20 cellular contexts compared by ENCODE assay signal in the genomic region with DNA sequence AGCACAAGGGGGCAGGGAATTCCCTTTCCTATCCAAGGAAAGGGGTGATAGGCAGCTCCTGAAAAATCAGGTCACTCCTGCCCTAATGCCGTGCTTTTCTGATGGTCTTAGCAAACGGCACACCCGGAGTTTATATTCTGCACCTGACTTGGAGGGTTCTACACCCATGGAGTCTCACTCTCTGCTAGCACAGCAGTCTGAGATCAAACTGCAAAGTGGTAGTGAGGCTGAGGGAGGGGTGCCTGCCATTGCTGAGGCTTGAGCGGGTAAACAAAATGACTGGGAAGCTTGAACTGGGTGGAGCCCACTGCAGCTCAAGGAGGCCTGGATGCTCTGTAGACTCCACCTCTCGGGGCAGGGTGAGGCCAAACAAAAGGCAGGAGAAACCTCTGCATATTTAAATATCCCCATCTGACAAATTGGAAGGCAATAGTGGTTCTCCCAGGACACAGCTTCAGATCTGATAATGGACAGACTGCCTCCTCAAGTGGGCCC.
DNase-seq lines count a peak whose midpoint lies in the region; ATAC-seq, FAIRE-seq and TF ChIP-seq lines count a peak whose summit lies in the region.
"Had no signal": no experiment of that assay in that cellular context is flagged by ENCODE, and none has a peak within 500 bp of the region (broad histone marks: within the 10 kb centered on the region; RNA-seq: fewer than 3 reads in every experiment).

No MANE protein-coding gene starts in this region.

- no TSS peak for BruUV-seq in HepG2 (replicated peaks; lab: Mats Ljungman, UMichigan)

- H3K9ac ChIP-seq in HepG2 (ENCODE audit: insufficient read depth, low read depth, low read length) = no peak overlapping the region

- H4K20me1 ChIP-seq in HepG2 (ENCODE audit: insufficient read depth, low read length) = no peaks in the 10 kb centered on the region

- H2AFZ ChIP-seq in HepG2 (ENCODE audit: low read length) = no peak overlapping the region

- 25% methylated on average over 4 of the region's 5 CpGs for WGBS in right lobe of liver (ENCODE audit: insufficient coverage, low coverage, low lambda C conversion rate, missing lambda C conversion rate)
- 0% methylated on average over 5 of the region's 5 CpGs for WGBS in HepG2 (ENCODE audit: low lambda C conversion rate)

- H3K36me3 ChIP-seq in right lobe of liver = no peaks in the 10 kb centered on the region
- no peaks in the 10 kb centered on the region for H3K36me3 ChIP-seq in HepG2 (replicated peaks in 1 of 2; ENCODE audit: control insufficient read depth in 1 of 2, insufficient read depth in 2 of 2, low read length in 2 of 2)
- H3K36me3 ChIP-seq in vagina = no peaks in the 10 kb centered on the region
- no peaks in the 10 kb centered on the region for H3K36me3 ChIP-seq in MG63
- H3K36me3 ChIP-seq: HAP-1 had no signal

- no peak for TF ChIP-seq CTCF in right lobe of liver (IDR thresholded peaks at IDR 0.05)
- TF ChIP-seq CTCF in HepG2 (CRISPR knock-in tag; IDR thresholded peaks at IDR 0.05) = no peak
- TF ChIP-seq CTCF in vagina (IDR thresholded peaks at IDR 0.05) = no peak

- intact Hi-C loops in right lobe of liver (cut with DNase I) = no loop called here
- intact Hi-C loops in HepG2 (cut with micrococcal nuclease; ENCODE audit: unreplicated experiment) = no loop called here
- intact Hi-C loops in posterior vena cava (cut with DNase I) = no loop called here
- intact Hi-C loops in vagina (cut with DNase I) = no loop called here

- no peak for FAIRE-seq in HepG2 (lab: Jason Lieb, UNC)
- FAIRE-seq: GM12891, H54 had no signal

- H3K27me3 ChIP-seq in right lobe of liver (no peaks in the 10 kb centered on the region), HepG2 (ENCODE audit: control insufficient read depth in 1 of 2, insufficient read depth in 2 of 2, low read length in 2 of 2) (no peaks in the 10 kb centered on the region), vagina (no peaks in the 10 kb centered on the region), MG63 (no peaks in the 10 kb centered on the region)

- H3K27ac ChIP-seq in right lobe of liver (no peak overlapping the region), HepG2 (ENCODE audit: extremely low read length, insufficient read depth, low read length) (no peak overlapping the region), vagina (no peak overlapping the region)

- H3K9me3 ChIP-seq in right lobe of liver (no peaks in the 10 kb centered on the region), HepG2 (ENCODE audit: low read length) (peaks cover 77% of the 10 kb centered on the region), vagina (no peaks in the 10 kb centered on the region), MG63 (peaks cover 6% of the 10 kb centered on the region; the same call in 1 of the 2 replicates)
- H3K9me3 ChIP-seq: HAP-1 had no signal

- no peak for TF ChIP-seq EP300 in HepG2 (IDR thresholded peaks at IDR 0.05; ENCODE audit: low read depth in 2 of 2, low read length in 2 of 2)
- TF ChIP-seq EP300 in HepG2 (CRISPR knock-in tag; IDR thresholded peaks at IDR 0.05; ENCODE audit: borderline replicate concordance) = no peak

- in situ Hi-C loops in HepG2 (cut with HindIII; ENCODE audit: extremely low pct_ligation_motif_present, low pct_unique_long_range_greater_than_20kb) = no loop called here

- no peak for ATAC-seq in right lobe of liver
- no peak for ATAC-seq in HepG2
- no peak for ATAC-seq in HG02642 (IDR thresholded peaks at IDR 0.05; ENCODE audit: poor library complexity, unreplicated experiment)
- ATAC-seq in GM18502 (IDR thresholded peaks at IDR 0.05; ENCODE audit: poor library complexity, unreplicated experiment) = no peak

- H3K4me1 ChIP-seq in right lobe of liver = no peaks in the 10 kb centered on the region
- H3K4me1 ChIP-seq in HepG2 (ENCODE audit: insufficient read depth, low read length) = no peaks in the 10 kb centered on the region
- no peaks in the 10 kb centered on the region for H3K4me1 ChIP-seq in vagina
- H3K4me1 ChIP-seq: HAP-1 had no signal

- H3K4me3 ChIP-seq in right lobe of liver (no peak overlapping the region), HepG2 (replicated peaks in 1 of 3; ENCODE audit: insufficient read depth in 1 of 3, low read depth in 2 of 3, low read length in 3 of 3) (no peak overlapping the region), vagina (no peak overlapping the region), MG63 (no peak overlapping the region)
- H3K4me3 ChIP-seq: HAP-1 had no signal

- no peak overlapping the region for H3K4me2 ChIP-seq in HepG2 (ENCODE audit: low read depth, low read length)

- DNase-seq in right lobe of liver = peak in 2 of 3 donors; percentile 4 to 5
- DNase-seq in HepG2 (ENCODE audit: low spot score) = no peak
- DNase-seq in islet precursor cell = peak; percentile 16
- DNase-seq in posterior vena cava (ENCODE audit: low spot score) = peak; percentile 10
- DNase-seq in vagina (ENCODE audit: extremely low spot score in 2 of 2) = peak; percentile 58 to 71
- no peak for DNase-seq in MG63
- DNase-seq: C1 segment of cervical spinal cord; Calu3; CD4-positive, alpha-beta memory T cell; COR-L47; DMS53; DMS79 treated with DMSO at 0.1 percent for 48 hours; GF-D8; GOT3; HFFc6 had no signal

- H3K79me2 ChIP-seq in HepG2 (ENCODE audit: insufficient read depth, low read length) = no peaks in the 10 kb centered on the region

- TF ChIP-seq POLR2A in right lobe of liver (IDR thresholded peaks at IDR 0.05) (no peak), HepG2 (IDR thresholded peaks at IDR 0.05; ENCODE audit: insufficient read depth in 1 of 2, low read depth in 2 of 2, low read length in 2 of 2) (no peak), vagina (IDR thresholded peaks at IDR 0.05) (no peak)

- TF ChIP-seq RAD21 in HepG2 (CRISPR knock-in tag; IDR thresholded peaks at IDR 0.05) = no peak

- POLR2A ChIA-PET in HepG2 (lab: Yijun Ruan, JAX) = no interaction called here

- CTCF ChIA-PET in HepG2 (lab: Yijun Ruan, JAX; ENCODE audit: low intra/inter-chr PET ratio, low total read pairs) = no interaction called here

TF ChIP-seq in HepG2, 621 proteins besides CTCF, POLR2A, EP300 and RAD21:
- TF ChIP-seq ZMYM2 (CRISPR knock-in tag; IDR thresholded peaks at IDR 0.05) = no peak
- no peak for TF ChIP-seq U2AF2 (IDR thresholded peaks at IDR 0.05; ENCODE audit: low read depth, low read length)
- TF ChIP-seq ZNF484 (CRISPR knock-in tag; IDR thresholded peaks at IDR 0.05; ENCODE audit: borderline replicate concordance, low read depth) = no peak
- no peak for TF ChIP-seq ZNF34 (CRISPR knock-in tag; IDR thresholded peaks at IDR 0.05; ENCODE audit: borderline replicate concordance)
- TF ChIP-seq ZBTB2 (CRISPR knock-in tag; IDR thresholded peaks at IDR 0.05; ENCODE audit: low read depth) = no peak
- no peak for TF ChIP-seq NCOA2 (CRISPR knock-in tag; IDR thresholded peaks at IDR 0.05)
- no peak for TF ChIP-seq ARID2 (CRISPR knock-in tag; IDR thresholded peaks at IDR 0.05; ENCODE audit: borderline replicate concordance)
- TF ChIP-seq SIX4 (CRISPR knock-in tag; IDR thresholded peaks at IDR 0.05) = no peak
- TF ChIP-seq ZNF850 (CRISPR knock-in tag; conservative IDR thresholded peaks at IDR 0.05) = no peak
- TF ChIP-seq WIZ (CRISPR knock-in tag; IDR thresholded peaks at IDR 0.05) = no peak

Comparison
In these comparisons a context has a peak if more than half of its experiments do, and no peak if none do; other contexts are left out.
1. DNase-seq: peak in right lobe of liver (2 of 3), islet precursor cell (single experiment), posterior vena cava (single experiment) and vagina (2 of 2); none in HepG2 (single experiment) and MG63 (single experiment).